ENCODE assay signal across 6 cellular contexts in the genomic region with DNA sequence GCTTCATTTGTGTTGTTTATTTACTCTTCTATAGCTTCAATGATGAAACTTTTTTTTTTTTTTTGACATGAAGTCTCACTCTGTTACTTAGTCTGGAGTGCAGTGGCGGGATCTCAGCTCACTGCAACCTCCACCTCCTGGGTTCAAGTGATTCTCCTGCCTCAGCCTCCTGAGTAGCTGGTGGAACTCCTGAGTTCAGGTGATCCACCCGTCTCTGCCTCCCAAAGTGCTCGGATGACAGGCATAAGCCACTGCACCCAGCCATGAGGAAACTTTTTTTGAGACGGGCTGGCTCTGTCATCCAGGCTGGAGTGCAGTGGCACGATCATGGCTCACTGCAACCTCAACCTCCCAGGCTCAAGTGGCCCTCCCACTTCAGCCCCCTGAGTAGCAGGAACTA. TPM values are rescaled to one million over a fixed set of nuclear protein-coding genes. Genes with fewer than 3 reads are reported as not detected.
DNase-seq lines count a peak whose midpoint lies in the region; ATAC-seq and TF ChIP-seq lines count a peak whose summit lies in the region.
"Not testable (repeated sequence)": the region's sequence is repeated elsewhere in the genome, so short reads cannot be mapped to it uniquely, and the experiment has no call there.

No MANE protein-coding gene starts in this region.

- peaks cover 8 to 14% of the 10 kb centered on the region in 2 donors for H3K36me3 Mint-ChIP-seq in CD14-positive monocyte
- not testable (repeated sequence) for H3K36me3 Mint-ChIP-seq in activated CD8-positive, alpha-beta memory T cell treated with anti-CD3 and anti-CD28 coated beads, Interleukin-2, amount 10 ng/mL, durations not matched to agents 7 days and 5 days; naive thymus-derived CD4-positive, alpha-beta T cell
- H3K36me3 Mint-ChIP-seq in activated naive CD8-positive, alpha-beta T cell treated with anti-CD3 and anti-CD28 coated beads for 36 hours = peaks cover 12% of the 10 kb centered on the region
- peaks cover 61% of the 10 kb centered on the region for H3K36me3 Mint-ChIP-seq in stimulated activated effector memory CD8-positive, alpha-beta T cell treated with anti-CD3 and anti-CD28 coated beads, Interleukin-12 subunit alpha, Interleukin-12 subunit beta, amount 100 ng/mL, for 72 hours

- not testable (repeated sequence) for H3K4me1 ChIP-seq in naive thymus-derived CD4-positive, alpha-beta T cell (ENCODE audit: control insufficient read depth in 2 of 2, insufficient read depth in 2 of 2, low read length in 2 of 2)

- H3K27me3 ChIP-seq in naive thymus-derived CD4-positive, alpha-beta T cell (ENCODE audit: control insufficient read depth in 2 of 2, insufficient read depth in 2 of 2, low read length in 2 of 2) = not testable (repeated sequence)

- intact Hi-C loops in CD14-positive monocyte (cut with micrococcal nuclease) = loop anchor here in 1 of 2 donors (10.0 kb wide), 1 partner anchor 247 kb away; the partner anchor contains the start of gene GOLM2
- intact Hi-C loops in naive thymus-derived CD4-positive, alpha-beta T cell (cut with micrococcal nuclease) = not testable (repeated sequence)

- not testable (repeated sequence) for H3K9me3 ChIP-seq in naive thymus-derived CD4-positive, alpha-beta T cell (ENCODE audit: control insufficient read depth in 2 of 3, low read length in 3 of 3)

- not testable (repeated sequence) for H3K4me3 Mint-ChIP-seq in CD14-positive monocyte; activated CD8-positive, alpha-beta memory T cell treated with anti-CD3 and anti-CD28 coated beads, Interleukin-2, amount 10 ng/mL, durations not matched to agents 7 days and 5 days; activated naive CD8-positive, alpha-beta T cell treated with anti-CD3 and anti-CD28 coated beads for 36 hours; naive thymus-derived CD4-positive, alpha-beta T cell; stimulated activated effector memory CD8-positive, alpha-beta T cell treated with anti-CD3 and anti-CD28 coated beads, Interleukin-12 subunit alpha, Interleukin-12 subunit beta, amount 100 ng/mL, for 72 hours

- POLR2A ChIA-PET in RWPE1 (lab: Yijun Ruan, JAX; ENCODE audit: low non-redundant PET) = not testable (repeated sequence)
- POLR2A ChIA-PET in naive thymus-derived CD4-positive, alpha-beta T cell (lab: Charles Lee) = interaction anchor here (0.7 kb wide), 1 partner anchor 1367 kb away, joined by 6 read pairs; no protein-coding TSS in a partner anchor

- not testable (repeated sequence) for H3K4me3 ChIP-seq in naive thymus-derived CD4-positive, alpha-beta T cell (ENCODE audit: low read length)

- peak overlapping the region; percentile 28 for H3K27ac ChIP-seq in RWPE1
- not testable (repeated sequence) for H3K27ac ChIP-seq in naive thymus-derived CD4-positive, alpha-beta T cell (ENCODE audit: low read depth, low read length)

- CTCF ChIA-PET in RWPE1 (lab: Yijun Ruan, JAX) = not testable (repeated sequence)
- CTCF ChIA-PET in activated CD8-positive, alpha-beta memory T cell treated with anti-CD3 and anti-CD28 coated beads, Interleukin-2, amount 10 ng/mL, durations not matched to agents 7 days and 5 days (lab: Charles Lee) = interaction anchor here (1.0 to 1.2 kb wide), 2 partner anchors 14 to 87 kb away, joined by 3 to 10 read pairs; no protein-coding TSS in a partner anchor
- CTCF ChIA-PET in naive thymus-derived CD4-positive, alpha-beta T cell (lab: Charles Lee) = interaction anchor here (0.7 kb wide), 2 partner anchors 18 to 245 kb away, joined by 3 read pairs; no protein-coding TSS in a partner anchor

- DNase-seq in CD14-positive monocyte (ENCODE audit: low spot score); RWPE1 (ENCODE audit: low spot score); activated CD8-positive, alpha-beta memory T cell treated with anti-CD3 and anti-CD28 coated beads, Interleukin-2, amount 10 ng/mL, durations not matched to agents 7 days and 5 days; activated naive CD8-positive, alpha-beta T cell treated with anti-CD3 and anti-CD28 coated beads for 36 hours; naive thymus-derived CD4-positive, alpha-beta T cell; stimulated activated effector memory CD8-positive, alpha-beta T cell treated with anti-CD3 and anti-CD28 coated beads, Interleukin-12 subunit alpha, Interleukin-12 subunit beta, amount 100 ng/mL, for 72 hours (ENCODE audit: low spot score in 2 of 2): not testable (repeated sequence)

- peak; percentile 10 for TF ChIP-seq CTCF in CD14-positive monocyte (IDR thresholded peaks at IDR 0.05)
- not testable (repeated sequence) for TF ChIP-seq CTCF in RWPE1 (conservative IDR thresholded peaks at IDR 0.05; ENCODE audit: low read depth)

- H3K36me3 ChIP-seq in naive thymus-derived CD4-positive, alpha-beta T cell (ENCODE audit: control insufficient read depth in 2 of 3, insufficient read depth in 3 of 3, low read length in 3 of 3) = not testable (repeated sequence)

- not testable (repeated sequence) for H3K9me3 Mint-ChIP-seq in CD14-positive monocyte; activated CD8-positive, alpha-beta memory T cell treated with anti-CD3 and anti-CD28 coated beads, Interleukin-2, amount 10 ng/mL, durations not matched to agents 7 days and 5 days (ENCODE audit: low read depth); activated naive CD8-positive, alpha-beta T cell treated with anti-CD3 and anti-CD28 coated beads for 36 hours; naive thymus-derived CD4-positive, alpha-beta T cell; stimulated activated effector memory CD8-positive, alpha-beta T cell treated with anti-CD3 and anti-CD28 coated beads, Interleukin-12 subunit alpha, Interleukin-12 subunit beta, amount 100 ng/mL, for 72 hours

- H3K27me3 Mint-ChIP-seq in CD14-positive monocyte (ENCODE audit: low read depth in 3 of 3); activated CD8-positive, alpha-beta memory T cell treated with anti-CD3 and anti-CD28 coated beads, Interleukin-2, amount 10 ng/mL, durations not matched to agents 7 days and 5 days; activated naive CD8-positive, alpha-beta T cell treated with anti-CD3 and anti-CD28 coated beads for 36 hours; naive thymus-derived CD4-positive, alpha-beta T cell: not testable (repeated sequence)

- peak overlapping the region in 1 of 7 donors; percentile 40 for H3K27ac Mint-ChIP-seq in CD14-positive monocyte
- peak overlapping the region; percentile 28 for H3K27ac Mint-ChIP-seq in activated CD8-positive, alpha-beta memory T cell treated with anti-CD3 and anti-CD28 coated beads, Interleukin-2, amount 10 ng/mL, durations not matched to agents 7 days and 5 days
- H3K27ac Mint-ChIP-seq in activated naive CD8-positive, alpha-beta T cell treated with anti-CD3 and anti-CD28 coated beads for 36 hours = peak overlapping the region; percentile 56
- peak overlapping the region in 6 of 9 donors; percentile 14 to 62 (median 56) for H3K27ac Mint-ChIP-seq in naive thymus-derived CD4-positive, alpha-beta T cell
- peak overlapping the region; percentile 34 for H3K27ac Mint-ChIP-seq in stimulated activated effector memory CD8-positive, alpha-beta T cell treated with anti-CD3 and anti-CD28 coated beads, Interleukin-12 subunit alpha, Interleukin-12 subunit beta, amount 100 ng/mL, for 72 hours

- ATAC-seq in activated CD8-positive, alpha-beta memory T cell treated with anti-CD3 and anti-CD28 coated beads, Interleukin-2, amount 10 ng/mL, durations not matched to agents 7 days and 5 days; naive thymus-derived CD4-positive, alpha-beta T cell; stimulated activated effector memory CD8-positive, alpha-beta T cell treated with anti-CD3 and anti-CD28 coated beads, Interleukin-12 subunit alpha, Interleukin-12 subunit beta, amount 100 ng/mL, for 72 hours: not testable (repeated sequence)

- H3K4me1 Mint-ChIP-seq in CD14-positive monocyte = not testable (repeated sequence)
- H3K4me1 Mint-ChIP-seq in activated CD8-positive, alpha-beta memory T cell treated with anti-CD3 and anti-CD28 coated beads, Interleukin-2, amount 10 ng/mL, durations not matched to agents 7 days and 5 days = peaks cover 14% of the 10 kb centered on the region
- H3K4me1 Mint-ChIP-seq in activated naive CD8-positive, alpha-beta T cell treated with anti-CD3 and anti-CD28 coated beads for 36 hours = peaks cover 16% of the 10 kb centered on the region
- peaks cover 11 to 46% (median 29%) of the 10 kb centered on the region in 7 donors for H3K4me1 Mint-ChIP-seq in naive thymus-derived CD4-positive, alpha-beta T cell
- H3K4me1 Mint-ChIP-seq in stimulated activated effector memory CD8-positive, alpha-beta T cell treated with anti-CD3 and anti-CD28 coated beads, Interleukin-12 subunit alpha, Interleukin-12 subunit beta, amount 100 ng/mL, for 72 hours = peaks cover 14% of the 10 kb centered on the region

RNA-seq across cellular contexts. Expression of gene EIF3J, which starts 4.7 kb away (rescaled TPM):
- polyA plus RNA-seq in CD14-positive monocyte = 10 to 100 TPM in 1 of 2 donors, 1 to 10 TPM in 1; 9.7 to 13.5 TPM
- total RNA-seq in activated CD8-positive, alpha-beta memory T cell treated with anti-CD3 and anti-CD28 coated beads, Interleukin-2, amount 10 ng/mL, durations not matched to agents 7 days and 5 days = 100 to 1,000 TPM in 1 of 2 experiments, 10 to 100 TPM in 1; 75.8 to 124 TPM
- 100 to 1,000 TPM; 187 to 194 TPM for total RNA-seq in activated naive CD8-positive, alpha-beta T cell treated with anti-CD3 and anti-CD28 coated beads for 36 hours
- 10 to 100 TPM; 52.9 to 83.4 (median 66.5) TPM for total RNA-seq in naive thymus-derived CD4-positive, alpha-beta T cell
- polyA plus RNA-seq in naive thymus-derived CD4-positive, alpha-beta T cell = 10 to 100 TPM; 19.3 to 22.7 TPM
